ENCODE assay signal across 8 cellular contexts in genomic region chr22:49657275-49657973, GRCh38.
DNase-seq lines count a peak whose midpoint lies in the region; ATAC-seq and TF ChIP-seq lines count a peak whose summit lies in the region.

No MANE protein-coding gene starts in this region.

- DNase-seq in AML-193 (lab: John Stamatoyannopoulos, UW), result peak; percentile 51 to 63
- DNase-seq in Peyer's patch, result peak; percentile 50 to 88 (median 81)
- DNase-seq in activated gamma-delta T cell treated with anti-CD3 and anti-CD28 coated beads, Interleukin-2, amount 50 U/mL, for 16 hours (ENCODE audit: low read depth), result peak; percentile 64
- peak; percentile 83 for DNase-seq in stimulated activated naive B cell treated with anti-CD40 and anti-IgM and Interleukin-4, amounts not matched to agents 10 μg/mL and 1 μg/mL and 100 μg/mL, for 72 hours
- DNase-seq in GM03348 (ENCODE audit: low spot score), result no peak
- no peak for DNase-seq in Caco-2

- H3K4me1 ChIP-seq in Peyer's patch (peaks cover 0 to 17% (median 7%) of the 10 kb centered on the region in 4 donors), mucosa of rectum (ENCODE audit: control insufficient read depth in 2 of 2, insufficient read depth in 2 of 2, low read length in 2 of 2) (peaks cover 0 to 2% of the 10 kb centered on the region in 2 donors), Caco-2 (no peaks in the 10 kb centered on the region)

- no peak for TF ChIP-seq CTCF in Peyer's patch (IDR thresholded peaks at IDR 0.05)
- no peak for TF ChIP-seq CTCF in Caco-2 (IDR thresholded peaks at IDR 0.05; ENCODE audit: insufficient read depth in 1 of 2, low read depth in 1 of 2, low read length in 1 of 2, severe bottlenecking in 1 of 2, unreplicated experiment in 1 of 2)

- peak overlapping the region; percentile 91 for H3K27ac Mint-ChIP-seq in stimulated activated naive B cell treated with anti-CD40 and anti-IgM and Interleukin-4, amounts not matched to agents 10 μg/mL and 1 μg/mL and 100 μg/mL, for 72 hours
- H3K27ac Mint-ChIP-seq in Caco-2 (ENCODE audit: unreplicated experiment), result no peak overlapping the region

- H3K27ac ChIP-seq in Peyer's patch (peak overlapping the region in 3 of 4 donors; percentile 54 to 64 (median 64)), mucosa of rectum (ENCODE audit: low read depth in 2 of 2, low read length in 2 of 2) (peak overlapping the region in 1 of 2 donors; percentile 32)

- intact Hi-C loops in Caco-2 (cut with micrococcal nuclease; ENCODE audit: unreplicated experiment), result no loop called here

- H3K4me1 Mint-ChIP-seq in stimulated activated naive B cell treated with anti-CD40 and anti-IgM and Interleukin-4, amounts not matched to agents 10 μg/mL and 1 μg/mL and 100 μg/mL, for 72 hours, result peaks cover 36 to 41% of the 10 kb centered on the region in 2 donors
- no peaks in the 10 kb centered on the region for H3K4me1 Mint-ChIP-seq in Caco-2 (ENCODE audit: low read depth, unreplicated experiment)

- peaks cover 10 to 19% of the 10 kb centered on the region in 2 donors for H3K36me3 Mint-ChIP-seq in stimulated activated naive B cell treated with anti-CD40 and anti-IgM and Interleukin-4, amounts not matched to agents 10 μg/mL and 1 μg/mL and 100 μg/mL, for 72 hours
- no peaks in the 10 kb centered on the region for H3K36me3 Mint-ChIP-seq in Caco-2 (ENCODE audit: insufficient read depth, unreplicated experiment)

- CTCF ChIA-PET in Caco-2 (lab: Charles Lee), result no interaction called here

- no peak overlapping the region for H3K9ac ChIP-seq in mucosa of rectum (ENCODE audit: low read depth in 1 of 2, low read length in 2 of 2)

- H3K27me3 ChIP-seq in Peyer's patch, result no peaks in the 10 kb centered on the region
- H3K27me3 ChIP-seq in mucosa of rectum (ENCODE audit: control insufficient read depth in 2 of 2, insufficient read depth in 2 of 2, low read length in 2 of 2), result no peaks in the 10 kb centered on the region
- H3K27me3 ChIP-seq in Caco-2 (replicated peaks; ENCODE audit: control insufficient read depth, insufficient read depth, low read length), result no peaks in the 10 kb centered on the region

- POLR2A ChIA-PET in Caco-2 (lab: Charles Lee), result no interaction called here

- no TSS peak for BruUV-seq in Caco-2 (replicated peaks; lab: Mats Ljungman, UMichigan)

- no peaks in the 10 kb centered on the region for H3K27me3 Mint-ChIP-seq in stimulated activated naive B cell treated with anti-CD40 and anti-IgM and Interleukin-4, amounts not matched to agents 10 μg/mL and 1 μg/mL and 100 μg/mL, for 72 hours
- H3K27me3 Mint-ChIP-seq in Caco-2 (ENCODE audit: insufficient read depth, unreplicated experiment), result peaks cover 10% of the 10 kb centered on the region

- ATAC-seq in GM21576 (IDR thresholded peaks at IDR 0.05; ENCODE audit: unreplicated experiment), result peak; percentile 56
- peak; percentile 73 to 84 for ATAC-seq in stimulated activated naive B cell treated with anti-CD40 and anti-IgM and Interleukin-4, amounts not matched to agents 10 μg/mL and 1 μg/mL and 100 μg/mL, for 72 hours (replicated peaks)

- peak overlapping the region; percentile 92 to 95 for H3K4me3 Mint-ChIP-seq in stimulated activated naive B cell treated with anti-CD40 and anti-IgM and Interleukin-4, amounts not matched to agents 10 μg/mL and 1 μg/mL and 100 μg/mL, for 72 hours
- no peak overlapping the region for H3K4me3 Mint-ChIP-seq in Caco-2 (ENCODE audit: unreplicated experiment)

- TF ChIP-seq POLR2A in Peyer's patch (IDR thresholded peaks at IDR 0.05), result no peak

- peaks cover 0 to 2% of the 10 kb centered on the region in 2 donors for H3K9me3 Mint-ChIP-seq in stimulated activated naive B cell treated with anti-CD40 and anti-IgM and Interleukin-4, amounts not matched to agents 10 μg/mL and 1 μg/mL and 100 μg/mL, for 72 hours
- no peaks in the 10 kb centered on the region for H3K9me3 Mint-ChIP-seq in Caco-2 (ENCODE audit: unreplicated experiment)

- peak overlapping the region; percentile 52 to 75 (median 62) for H3K4me3 ChIP-seq in Peyer's patch
- peak overlapping the region; percentile 44 to 71 for H3K4me3 ChIP-seq in mucosa of rectum (ENCODE audit: low read length in 2 of 2)
- no peak overlapping the region for H3K4me3 ChIP-seq in Caco-2 (ENCODE audit: low read depth, low read length)

- H3K9me3 ChIP-seq in Peyer's patch (no peaks in the 10 kb centered on the region), mucosa of rectum (ENCODE audit: control insufficient read depth in 2 of 2, low read length in 2 of 2) (no peaks in the 10 kb centered on the region), Caco-2 (no peaks in the 10 kb centered on the region)

- H3K36me3 ChIP-seq in Peyer's patch (no peaks in the 10 kb centered on the region), mucosa of rectum (ENCODE audit: control insufficient read depth in 2 of 2, insufficient read depth in 2 of 2, low read length in 2 of 2) (no peaks in the 10 kb centered on the region), Caco-2 (ENCODE audit: control insufficient read depth, insufficient read depth, low read length) (no peaks in the 10 kb centered on the region)

Comparison
In these comparisons a context has a peak if more than half of its experiments do, and no peak if none do; other contexts are left out.
1. DNase-seq: peak in AML-193 (2 of 2), Peyer's patch (3 of 3), activated gamma-delta T cell treated with anti-CD3 and anti-CD28 coated beads, Interleukin-2, amount 50 U/mL, for 16 hours (single experiment) and stimulated activated naive B cell treated with anti-CD40 and anti-IgM and Interleukin-4, amounts not matched to agents 10 μg/mL and 1 μg/mL and 100 μg/mL, for 72 hours (single experiment); none in GM03348 (single experiment) and Caco-2 (0 of 2).